ENCODE assay signal across 8 cellular contexts in genomic region chr9:215631-216155, GRCh38. TPM values are rescaled to one million over a fixed set of nuclear protein-coding genes. Genes with fewer than 3 reads are reported as not detected.
A peak's percentile ranks its signal among the peaks of the same experiment; 100 is the strongest.
DNase-seq lines count a peak whose midpoint lies in the region; ATAC-seq and TF ChIP-seq lines count a peak whose summit lies in the region.

No MANE protein-coding gene starts in this region.

- POLR2A ChIA-PET in activated B cell treated with CpG ODN at 0.5 μM for 24 hours (lab: Charles Lee), result interaction anchor here (1.0 to 4.0 kb wide), 5 partner anchors 8 to 82 kb away, joined by 3 to 81 read pairs (median 19); no protein-coding TSS in a partner anchor
- POLR2A ChIA-PET in GM10248 (lab: Yijun Ruan, JAX), result no interaction called here

- H3K9me3 ChIP-seq in iPS-15b (ENCODE audit: control insufficient read depth, insufficient read depth, low read length) (no peaks in the 10 kb centered on the region), skeletal muscle tissue (ENCODE audit: control insufficient read depth in 3 of 3, low read length in 3 of 3) (no peaks in the 10 kb centered on the region)

- no peaks in the 10 kb centered on the region for H3K9me3 Mint-ChIP-seq in activated B cell treated with CpG ODN at 0.5 μM for 24 hours

- H3K36me3 ChIP-seq in H7 (replicated peaks; ENCODE audit: control insufficient read depth, insufficient read depth, low read length), result no peaks in the 10 kb centered on the region
- no peaks in the 10 kb centered on the region for H3K36me3 ChIP-seq in iPS-15b (ENCODE audit: control insufficient read depth, insufficient read depth, low read length)
- H3K36me3 ChIP-seq in skeletal muscle tissue (ENCODE audit: control insufficient read depth in 3 of 3, insufficient read depth in 3 of 3, low read length in 3 of 3), result no peaks in the 10 kb centered on the region

- TF ChIP-seq CTCF in activated B cell treated with CpG ODN at 0.5 μM for 24 hours (IDR thresholded peaks at IDR 0.05), result no peak
- TF ChIP-seq CTCF in GM10248 (IDR thresholded peaks at IDR 0.05; ENCODE audit: control extremely low read depth, extremely low read depth, low read depth, missing control alignments), result no peak

- no peak for ATAC-seq in activated B cell treated with CpG ODN at 0.5 μM for 24 hours (ENCODE audit: low read depth)
- no peak for ATAC-seq in SK-N-SH treated with all-trans-retinoic acid at 6 μM for 48 hours

- intact Hi-C loops in activated B cell treated with CpG ODN at 0.5 μM for 24 hours (cut with micrococcal nuclease), result loop anchor here (1.0 to 2.0 kb wide), 3 partner anchors 8 to 91 kb away; no protein-coding TSS in a partner anchor

- H3K27ac Mint-ChIP-seq in activated B cell treated with CpG ODN at 0.5 μM for 24 hours, result peak overlapping the region; percentile 90

- DNase-seq in H7, result no peak
- DNase-seq in activated B cell treated with CpG ODN at 0.5 μM for 24 hours, result no peak
- DNase-seq in retina, result no peak
- no peak for DNase-seq in hepatic stellate cell (ENCODE audit: low spot score)
- no peak for DNase-seq in GM10248 (ENCODE audit: extremely low spot score)

- H3K27ac ChIP-seq in skeletal muscle tissue (ENCODE audit: low read depth, low read length), result peak overlapping the region; percentile 65

- H3K4me1 Mint-ChIP-seq in activated B cell treated with CpG ODN at 0.5 μM for 24 hours, result peaks cover 48% of the 10 kb centered on the region

- H3K9ac ChIP-seq in iPS-15b (ENCODE audit: low read depth, low read length) (no peak overlapping the region), skeletal muscle tissue (ENCODE audit: low read depth in 1 of 3, low read length in 3 of 3) (peak overlapping the region; percentile 36 to 68 (median 59))

- CTCF ChIA-PET in activated B cell treated with CpG ODN at 0.5 μM for 24 hours (lab: Charles Lee), result interaction anchor here (0.9 to 3.3 kb wide), 9 partner anchors 9 to 100 kb away, joined by 3 to 19 read pairs (median 6); no protein-coding TSS in a partner anchor
- CTCF ChIA-PET in GM10248 (lab: Yijun Ruan, JAX), result interaction anchor here (0.8 to 3.1 kb wide), 14 partner anchors 9 to 90 kb away, joined by 3 to 24 read pairs (median 6); no protein-coding TSS in a partner anchor

- no peaks in the 10 kb centered on the region for H3K27me3 Mint-ChIP-seq in activated B cell treated with CpG ODN at 0.5 μM for 24 hours

- H3K36me3 Mint-ChIP-seq in activated B cell treated with CpG ODN at 0.5 μM for 24 hours (ENCODE audit: low read depth), result peaks cover 8% of the 10 kb centered on the region

- H3K4me3 ChIP-seq in H7 (ENCODE audit: insufficient read depth, low read depth, low read length) (peak overlapping the region; percentile 69; the same call in 1 of the 2 replicates), iPS-15b (ENCODE audit: low read depth, low read length) (peak overlapping the region; percentile 56), skeletal muscle tissue (ENCODE audit: low read length in 3 of 3) (peak overlapping the region; percentile 54 to 75 (median 68))

- H3K4me3 Mint-ChIP-seq in activated B cell treated with CpG ODN at 0.5 μM for 24 hours, result peak overlapping the region; percentile 91

- H3K4me1 ChIP-seq in iPS-15b (ENCODE audit: control insufficient read depth, insufficient read depth, low read length) (no peaks in the 10 kb centered on the region), skeletal muscle tissue (ENCODE audit: control insufficient read depth in 3 of 3, insufficient read depth in 3 of 3, low read length in 3 of 3) (peaks cover 3 to 6% (median 4%) of the 10 kb centered on the region in 3 donors)

- H3K27me3 ChIP-seq in H7 (ENCODE audit: control insufficient read depth, insufficient read depth, low read length) (peaks cover 27% of the 10 kb centered on the region), iPS-15b (ENCODE audit: control insufficient read depth, insufficient read depth, low read length) (peaks cover 46% of the 10 kb centered on the region), skeletal muscle tissue (ENCODE audit: control insufficient read depth in 3 of 3, insufficient read depth in 3 of 3, low read length in 3 of 3) (peaks cover 0 to 17% (median 0%) of the 10 kb centered on the region in 3 donors)

TF ChIP-seq in SK-N-SH treated with all-trans-retinoic acid at 6 μM for 48 hours, 23 proteins besides CTCF, POLR2A, EP300 and RAD21 (continues in another document):
- TF ChIP-seq ZFP30 (CRISPR knock-in tag; IDR thresholded peaks at IDR 0.05) (no peak), PPARA (CRISPR knock-in tag; IDR thresholded peaks at IDR 0.05; ENCODE audit: borderline replicate concordance) (no peak), ARNTL (CRISPR knock-in tag; IDR thresholded peaks at IDR 0.05; ENCODE audit: borderline replicate concordance, low read depth) (no peak), ZFP3 (CRISPR knock-in tag; IDR thresholded peaks at IDR 0.05) (no peak), ISL1 (CRISPR knock-in tag; IDR thresholded peaks at IDR 0.05) (no peak), CSDC2 (CRISPR knock-in tag; IDR thresholded peaks at IDR 0.05) (no peak), ZC3H10 (CRISPR knock-in tag; IDR thresholded peaks at IDR 0.05) (no peak), ZNF8 (CRISPR knock-in tag; IDR thresholded peaks at IDR 0.05) (no peak), RARB (CRISPR knock-in tag; IDR thresholded peaks at IDR 0.05) (no peak)
- TF ChIP-seq, protein P1, sequence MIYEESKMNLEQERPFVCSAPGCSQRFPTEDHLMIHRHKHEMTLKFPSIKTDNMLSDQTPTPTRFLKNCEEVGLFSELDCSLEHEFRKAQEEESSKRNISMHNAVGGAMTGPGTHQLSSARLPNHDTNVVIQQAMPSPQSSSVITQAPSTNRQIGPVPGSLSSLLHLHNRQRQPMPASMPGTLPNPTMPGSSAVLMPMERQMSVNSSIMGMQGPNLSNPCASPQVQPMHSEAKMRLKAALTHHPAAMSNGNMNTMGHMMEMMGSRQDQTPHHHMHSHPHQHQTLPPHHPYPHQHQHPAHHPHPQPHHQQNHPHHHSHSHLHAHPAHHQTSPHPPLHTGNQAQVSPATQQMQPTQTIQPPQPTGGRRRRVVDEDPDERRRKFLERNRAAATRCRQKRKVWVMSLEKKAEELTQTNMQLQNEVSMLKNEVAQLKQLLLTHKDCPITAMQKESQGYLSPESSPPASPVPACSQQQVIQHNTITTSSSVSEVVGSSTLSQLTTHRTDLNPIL (CRISPR knock-in tag; IDR thresholded peaks at IDR 0.05; ENCODE audit: low read depth), result no peak
- TF ChIP-seq, protein P2, sequence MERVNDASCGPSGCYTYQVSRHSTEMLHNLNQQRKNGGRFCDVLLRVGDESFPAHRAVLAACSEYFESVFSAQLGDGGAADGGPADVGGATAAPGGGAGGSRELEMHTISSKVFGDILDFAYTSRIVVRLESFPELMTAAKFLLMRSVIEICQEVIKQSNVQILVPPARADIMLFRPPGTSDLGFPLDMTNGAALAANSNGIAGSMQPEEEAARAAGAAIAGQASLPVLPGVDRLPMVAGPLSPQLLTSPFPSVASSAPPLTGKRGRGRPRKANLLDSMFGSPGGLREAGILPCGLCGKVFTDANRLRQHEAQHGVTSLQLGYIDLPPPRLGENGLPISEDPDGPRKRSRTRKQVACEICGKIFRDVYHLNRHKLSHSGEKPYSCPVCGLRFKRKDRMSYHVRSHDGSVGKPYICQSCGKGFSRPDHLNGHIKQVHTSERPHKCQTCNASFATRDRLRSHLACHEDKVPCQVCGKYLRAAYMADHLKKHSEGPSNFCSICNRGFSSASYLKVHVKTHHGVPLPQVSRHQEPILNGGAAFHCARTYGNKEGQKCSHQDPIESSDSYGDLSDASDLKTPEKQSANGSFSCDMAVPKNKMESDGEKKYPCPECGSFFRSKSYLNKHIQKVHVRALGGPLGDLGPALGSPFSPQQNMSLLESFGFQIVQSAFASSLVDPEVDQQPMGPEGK (CRISPR knock-in tag; IDR thresholded peaks at IDR 0.05; ENCODE audit: borderline replicate concordance), result no peak
- TF ChIP-seq, protein P3, sequence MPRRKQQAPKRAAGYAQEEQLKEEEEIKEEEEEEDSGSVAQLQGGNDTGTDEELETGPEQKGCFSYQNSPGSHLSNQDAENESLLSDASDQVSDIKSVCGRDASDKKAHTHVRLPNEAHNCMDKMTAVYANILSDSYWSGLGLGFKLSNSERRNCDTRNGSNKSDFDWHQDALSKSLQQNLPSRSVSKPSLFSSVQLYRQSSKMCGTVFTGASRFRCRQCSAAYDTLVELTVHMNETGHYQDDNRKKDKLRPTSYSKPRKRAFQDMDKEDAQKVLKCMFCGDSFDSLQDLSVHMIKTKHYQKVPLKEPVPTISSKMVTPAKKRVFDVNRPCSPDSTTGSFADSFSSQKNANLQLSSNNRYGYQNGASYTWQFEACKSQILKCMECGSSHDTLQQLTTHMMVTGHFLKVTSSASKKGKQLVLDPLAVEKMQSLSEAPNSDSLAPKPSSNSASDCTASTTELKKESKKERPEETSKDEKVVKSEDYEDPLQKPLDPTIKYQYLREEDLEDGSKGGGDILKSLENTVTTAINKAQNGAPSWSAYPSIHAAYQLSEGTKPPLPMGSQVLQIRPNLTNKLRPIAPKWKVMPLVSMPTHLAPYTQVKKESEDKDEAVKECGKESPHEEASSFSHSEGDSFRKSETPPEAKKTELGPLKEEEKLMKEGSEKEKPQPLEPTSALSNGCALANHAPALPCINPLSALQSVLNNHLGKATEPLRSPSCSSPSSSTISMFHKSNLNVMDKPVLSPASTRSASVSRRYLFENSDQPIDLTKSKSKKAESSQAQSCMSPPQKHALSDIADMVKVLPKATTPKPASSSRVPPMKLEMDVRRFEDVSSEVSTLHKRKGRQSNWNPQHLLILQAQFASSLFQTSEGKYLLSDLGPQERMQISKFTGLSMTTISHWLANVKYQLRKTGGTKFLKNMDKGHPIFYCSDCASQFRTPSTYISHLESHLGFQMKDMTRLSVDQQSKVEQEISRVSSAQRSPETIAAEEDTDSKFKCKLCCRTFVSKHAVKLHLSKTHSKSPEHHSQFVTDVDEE (CRISPR knock-in tag; IDR thresholded peaks at IDR 0.05), result no peak

RNA-seq across cellular contexts. Expression of gene DOCK8, which starts 1.0 kb away (rescaled TPM):
- total RNA-seq in H7 (2014; rRNA removed; shearing (Covaris generic)), result 0.41 and 0.80 TPM in 2 replicates
- 207 and 219 TPM in 2 replicates for total RNA-seq in activated B cell treated with CpG ODN at 0.5 μM for 24 hours
- 13.0 TPM for total RNA-seq in skeletal muscle tissue

RNA-seq across cellular contexts. Expression of gene ZNG1A, which starts 36.8 kb away (rescaled TPM):
- total RNA-seq in H7 (2014; rRNA removed; shearing (Covaris generic)), result 9.4 and 11.2 TPM in 2 replicates
- total RNA-seq in activated B cell treated with CpG ODN at 0.5 μM for 24 hours (58.8 and 67.2 TPM in 2 replicates), skeletal muscle tissue (25.1 TPM)

Comparison
In these comparisons a context has a peak if more than half of its experiments do, and no peak if none do; other contexts are left out.
1. RNA of gene DOCK8, which starts 1.0 kb away (total RNA-seq): 207 to 219 TPM in activated B cell treated with CpG ODN at 0.5 μM for 24 hours; 13.0 TPM in skeletal muscle tissue (single experiment) and 0.41 to 0.80 TPM in H7; every median in the first group is over 10 times any median in the second.
2. Peak in every context shown above with its lines, with median percentiles within 50 percentile points of each other: H3K4me3 ChIP-seq.